Comparison of ENCODE assay signal across 10 cellular contexts in the genomic region with DNA sequence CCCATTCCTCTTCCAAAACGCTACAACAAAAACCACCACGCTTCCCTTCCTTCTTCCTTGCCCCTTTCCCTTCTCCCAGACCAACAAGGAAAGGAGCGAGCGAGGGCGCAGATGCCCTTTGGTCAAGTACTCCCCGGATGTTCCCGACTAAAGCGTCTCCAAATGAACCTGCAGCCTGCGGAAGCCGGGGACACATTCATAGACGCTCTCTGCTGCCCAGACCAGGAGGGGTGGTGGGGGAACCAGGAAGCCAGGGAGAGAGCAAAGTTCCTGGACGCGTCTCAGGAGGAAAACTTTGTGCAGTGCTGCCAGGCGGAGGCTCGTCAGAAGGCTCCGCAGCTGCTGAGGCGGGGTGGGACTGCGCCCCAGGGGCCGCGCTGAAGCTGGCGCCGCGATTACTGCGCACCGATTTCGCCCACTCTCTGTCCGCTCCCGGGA. TPM values are rescaled to one million over a fixed set of nuclear protein-coding genes. Genes with fewer than 3 reads are reported as not detected.
DNase-seq lines count a peak whose midpoint lies in the region; ATAC-seq and TF ChIP-seq lines count a peak whose summit lies in the region.
"Had no signal": no experiment of that assay in that cellular context is flagged by ENCODE, and none has a peak within 500 bp of the region (broad histone marks: within the 10 kb centered on the region; RNA-seq: fewer than 3 reads in every experiment).

No MANE protein-coding gene starts in this region.

- H3K4me3 Mint-ChIP-seq in nephron progenitor cell = peak overlapping the region; percentile 95
- no peak overlapping the region for H3K4me3 Mint-ChIP-seq in immature natural killer cell
- H3K4me3 Mint-ChIP-seq: activated naive CD8-positive, alpha-beta T cell treated with anti-CD3 and anti-CD28 coated beads, Interleukin-2, amount 10 ng/mL, durations not matched to agents 7 days and 5 days had no signal

- H3K27ac ChIP-seq in RWPE1 = no peak overlapping the region
- H3K27ac ChIP-seq: C4-2B had no signal

- CTCF ChIA-PET in RWPE1 (lab: Yijun Ruan, JAX) = interaction anchor here (0.7 to 2.1 kb wide), 10 partner anchors 10 to 1700 kb away, joined by 3 to 7 read pairs (median 4); no protein-coding TSS in a partner anchor

- POLR2A ChIA-PET in RWPE1 (lab: Yijun Ruan, JAX; ENCODE audit: low non-redundant PET) = no interaction called here

- H3K36me3 Mint-ChIP-seq in nephron progenitor cell (ENCODE audit: low read depth) = peaks cover 31% of the 10 kb centered on the region
- H3K36me3 Mint-ChIP-seq in immature natural killer cell = peaks cover 0 to 4% (median 0%) of the 10 kb centered on the region in 3 donors
- H3K36me3 Mint-ChIP-seq: activated naive CD8-positive, alpha-beta T cell treated with anti-CD3 and anti-CD28 coated beads, Interleukin-2, amount 10 ng/mL, durations not matched to agents 7 days and 5 days had no signal

- ATAC-seq in HG02885 (IDR thresholded peaks at IDR 0.05; ENCODE audit: poor library complexity, unreplicated experiment) = peak; percentile 11
- ATAC-seq in HG03565 (IDR thresholded peaks at IDR 0.05; ENCODE audit: unreplicated experiment) = no peak

- peak; percentile 13 for DNase-seq in NCI-H2171 treated with DMSO at 0.1 percent for 48 hours (lab: John Stamatoyannopoulos, UW)
- no peak for DNase-seq in NCI-H2171 (lab: John Stamatoyannopoulos, UW)
- DNase-seq in RWPE1 (ENCODE audit: low spot score) = peak; percentile 13
- peak; percentile 62 for DNase-seq in fibroblast of peridontal ligament (ENCODE audit: extremely low read depth)
- peak; percentile 62 for DNase-seq in nephron progenitor cell
- no peak for DNase-seq in immature natural killer cell

- H3K27me3 Mint-ChIP-seq in nephron progenitor cell (ENCODE audit: low read depth, poor library complexity) (peaks cover 26% of the 10 kb centered on the region), immature natural killer cell (ENCODE audit: low read depth in 3 of 3) (peaks cover 3 to 8% (median 5%) of the 10 kb centered on the region in 3 donors)

- H3K27ac Mint-ChIP-seq in nephron progenitor cell (peak overlapping the region; percentile 93), immature natural killer cell (no peak overlapping the region)
- H3K27ac Mint-ChIP-seq: activated naive CD8-positive, alpha-beta T cell treated with anti-CD3 and anti-CD28 coated beads, Interleukin-2, amount 10 ng/mL, durations not matched to agents 7 days and 5 days had no signal

- TF ChIP-seq CTCF in RWPE1 (conservative IDR thresholded peaks at IDR 0.05; ENCODE audit: low read depth) = no peak
- TF ChIP-seq CTCF in nephron progenitor cell (IDR thresholded peaks at IDR 0.05) = no peak

- no peaks in the 10 kb centered on the region for H3K9me3 Mint-ChIP-seq in nephron progenitor cell
- H3K9me3 Mint-ChIP-seq in immature natural killer cell = peaks cover 4 to 31% (median 13%) of the 10 kb centered on the region in 6 donors
- H3K9me3 Mint-ChIP-seq: activated naive CD8-positive, alpha-beta T cell treated with anti-CD3 and anti-CD28 coated beads, Interleukin-2, amount 10 ng/mL, durations not matched to agents 7 days and 5 days had no signal

- H3K4me1 Mint-ChIP-seq in nephron progenitor cell = peaks cover 58% of the 10 kb centered on the region
- H3K4me1 Mint-ChIP-seq in immature natural killer cell = peaks cover 0 to 5% of the 10 kb centered on the region in 2 donors

RNA-seq across cellular contexts. Expression of a gene that starts 0.8 kb away (rescaled TPM):
- not detected for polyA plus RNA-seq in immature natural killer cell

Comparison
In these comparisons a context has a peak if more than half of its experiments do, and no peak if none do; other contexts are left out.
1. DNase-seq: peak in NCI-H2171 treated with DMSO at 0.1 percent for 48 hours (single experiment), RWPE1 (single experiment), fibroblast of peridontal ligament (single experiment) and nephron progenitor cell (single experiment); none in NCI-H2171 (single experiment) and immature natural killer cell (0 of 3).